In genomic region chr2:231460862-231461240, GRCh38 we compare ENCODE assay signal across 8 cellular contexts. TPM values are rescaled to one million over a fixed set of nuclear protein-coding genes. Genes with fewer than 3 reads are reported as not detected.
DNase-seq lines count a peak whose midpoint lies in the region; ATAC-seq, FAIRE-seq and TF ChIP-seq lines count a peak whose summit lies in the region.
"Not testable (repeated sequence)": the region's sequence is repeated elsewhere in the genome, so short reads cannot be mapped to it uniquely, and the experiment has no call there.

No MANE protein-coding gene starts in this region.

- H3K4me1 Mint-ChIP-seq in T-cell (peaks cover 53 to 61% (median 59%) of the 10 kb centered on the region in 3 donors), astrocyte (ENCODE audit: low read depth, unreplicated experiment) (peaks cover 18% of the 10 kb centered on the region), memory B cell (peaks cover 29% of the 10 kb centered on the region)
- peaks cover 61% of the 10 kb centered on the region for H3K4me1 Mint-ChIP-seq in activated CD8-positive, alpha-beta T cell treated with anti-CD3 and anti-CD28 coated beads for 36 hours (ENCODE audit: low read depth)
- H3K4me1 Mint-ChIP-seq in activated T-helper 2 cell treated with anti-CD3 and anti-CD28 coated beads, Interferon-gamma antibody, Interleukin-2, Interleukin-4, amounts not matched to agents 10 μg/mL and 5 μg/mL and 100 μg/mL, durations not matched to agents 14 hours and 24 hours and 36 hours (ENCODE audit: low read depth): peaks cover 42% of the 10 kb centered on the region
- H3K4me1 Mint-ChIP-seq in stimulated activated effector memory CD8-positive, alpha-beta T cell treated with anti-CD3 and anti-CD28 coated beads, Interleukin-12 subunit alpha, Interleukin-12 subunit beta, amount 100 ng/mL, for 72 hours: peaks cover 66% of the 10 kb centered on the region

- H3K27ac Mint-ChIP-seq in T-cell (peak overlapping the region in 1 of 2 donors; percentile 26), memory B cell (peak overlapping the region; percentile 82)
- H3K27ac Mint-ChIP-seq in activated CD8-positive, alpha-beta T cell treated with anti-CD3 and anti-CD28 coated beads for 36 hours: peak overlapping the region; percentile 72
- peak overlapping the region; percentile 2 for H3K27ac Mint-ChIP-seq in activated T-helper 2 cell treated with anti-CD3 and anti-CD28 coated beads, Interferon-gamma antibody, Interleukin-2, Interleukin-4, amounts not matched to agents 10 μg/mL and 5 μg/mL and 100 μg/mL, durations not matched to agents 14 hours and 24 hours and 36 hours
- H3K27ac Mint-ChIP-seq in astrocyte (ENCODE audit: unreplicated experiment): not testable (repeated sequence)
- peak overlapping the region; percentile 100 for H3K27ac Mint-ChIP-seq in stimulated activated effector memory CD8-positive, alpha-beta T cell treated with anti-CD3 and anti-CD28 coated beads, Interleukin-12 subunit alpha, Interleukin-12 subunit beta, amount 100 ng/mL, for 72 hours

- peaks cover 53% of the 10 kb centered on the region for H3F3A ChIP-seq in GM23248 (ENCODE audit: insufficient read depth)

- intact Hi-C loops in activated CD8-positive, alpha-beta T cell treated with anti-CD3 and anti-CD28 coated beads for 36 hours (cut with micrococcal nuclease): loop anchor here (5.0 kb wide), 1 partner anchor 246 kb away; the partner anchor contains the start of gene PTMA
- intact Hi-C loops in activated T-helper 2 cell treated with anti-CD3 and anti-CD28 coated beads, Interferon-gamma antibody, Interleukin-2, Interleukin-4, amounts not matched to agents 10 μg/mL and 5 μg/mL and 100 μg/mL, durations not matched to agents 14 hours and 24 hours and 36 hours (cut with micrococcal nuclease): loop anchor here (5.0 kb wide), 1 partner anchor 321 kb away; the partner anchor contains the start of gene PDE6D

- in situ Hi-C loops in GM23248 (cut with MboI): not testable (repeated sequence)

- CTCF ChIA-PET in T-cell (lab: Charles Lee): interaction anchor here (0.6 to 0.7 kb wide), 2 partner anchors 10 to 22 kb away, joined by 3 to 5 read pairs; no protein-coding TSS in a partner anchor
- CTCF ChIA-PET in activated CD8-positive, alpha-beta T cell treated with anti-CD3 and anti-CD28 coated beads for 36 hours (lab: Charles Lee): interaction anchor here (1.3 to 1.5 kb wide), 2 partner anchors 9 to 22 kb away, joined by 4 to 6 read pairs; no protein-coding TSS in a partner anchor

- POLR2A ChIA-PET in T-cell (lab: Charles Lee): interaction anchor here in 1 of 2 donors (0.7 to 0.9 kb wide), 3 partner anchors 9 to 237 kb away, joined by 3 to 4 read pairs (median 3); no protein-coding TSS in a partner anchor
- POLR2A ChIA-PET in activated CD8-positive, alpha-beta T cell treated with anti-CD3 and anti-CD28 coated beads for 36 hours (lab: Charles Lee): interaction anchor here (1.3 to 11.6 kb wide), 7 partner anchors 7 to 251 kb away, joined by 3 to 290 read pairs (median 44); partner anchors contain the start of gene PTMA

- H3K27me3 Mint-ChIP-seq in T-cell; activated CD8-positive, alpha-beta T cell treated with anti-CD3 and anti-CD28 coated beads for 36 hours; activated T-helper 2 cell treated with anti-CD3 and anti-CD28 coated beads, Interferon-gamma antibody, Interleukin-2, Interleukin-4, amounts not matched to agents 10 μg/mL and 5 μg/mL and 100 μg/mL, durations not matched to agents 14 hours and 24 hours and 36 hours (ENCODE audit: low read depth); astrocyte (ENCODE audit: low read depth, unreplicated experiment); memory B cell: not testable (repeated sequence)

- FAIRE-seq in astrocyte (lab: Jason Lieb, UNC): not testable (repeated sequence)

- not testable (repeated sequence) for ATAC-seq in T-cell (replicated peaks in 1 of 4); activated CD8-positive, alpha-beta T cell treated with anti-CD3 and anti-CD28 coated beads for 36 hours; memory B cell (ENCODE audit: low read depth); stimulated activated effector memory CD8-positive, alpha-beta T cell treated with anti-CD3 and anti-CD28 coated beads, Interleukin-12 subunit alpha, Interleukin-12 subunit beta, amount 100 ng/mL, for 72 hours

- 85 to 91% methylated on average over 10 of the region's 10 CpGs for WGBS in GM23248 (ENCODE audit: low coverage in 1 of 2, low lambda C conversion rate in 2 of 2, missing lambda C conversion rate in 2 of 2), 2 experiments

- peaks cover 40% of the 10 kb centered on the region for H3K4me1 ChIP-seq in BLaER1
- H3K4me1 ChIP-seq in GM23248 (ENCODE audit: insufficient read depth): peaks cover 11% of the 10 kb centered on the region; the same call in 1 of the 2 replicates
- H3K4me1 ChIP-seq in astrocyte (ENCODE audit: insufficient read depth, low read length): peaks cover 15% of the 10 kb centered on the region

- H3K36me3 ChIP-seq in BLaER1: peaks cover 75% of the 10 kb centered on the region
- H3K36me3 ChIP-seq in GM23248 (ENCODE audit: low read depth): peaks cover 74% of the 10 kb centered on the region
- H3K36me3 ChIP-seq in astrocyte (ENCODE audit: insufficient read depth, low read length): peaks cover 68% of the 10 kb centered on the region

- H3K9me3 ChIP-seq in BLaER1; GM23248 (ENCODE audit: low read depth); astrocyte (ENCODE audit: insufficient read depth, low read depth, low read length): not testable (repeated sequence)

- H4K20me1 ChIP-seq in BLaER1: peaks cover 84% of the 10 kb centered on the region
- H4K20me1 ChIP-seq in GM23248 (ENCODE audit: insufficient read depth): not testable (repeated sequence)
- H4K20me1 ChIP-seq in astrocyte (ENCODE audit: insufficient read depth, low read length): peaks cover 83% of the 10 kb centered on the region

- not testable (repeated sequence) for H3K4me3 ChIP-seq in BLaER1; GM23248; astrocyte (ENCODE audit: insufficient read depth, low read depth, low read length)

- H2AFZ ChIP-seq in GM23248; astrocyte (ENCODE audit: low read depth, low read length): not testable (repeated sequence)

- H3K36me3 Mint-ChIP-seq in T-cell: peaks cover 69% of the 10 kb centered on the region
- H3K36me3 Mint-ChIP-seq in activated CD8-positive, alpha-beta T cell treated with anti-CD3 and anti-CD28 coated beads for 36 hours (ENCODE audit: low read depth): peaks cover 82% of the 10 kb centered on the region
- H3K36me3 Mint-ChIP-seq in activated T-helper 2 cell treated with anti-CD3 and anti-CD28 coated beads, Interferon-gamma antibody, Interleukin-2, Interleukin-4, amounts not matched to agents 10 μg/mL and 5 μg/mL and 100 μg/mL, durations not matched to agents 14 hours and 24 hours and 36 hours (ENCODE audit: low read depth): peaks cover 77% of the 10 kb centered on the region
- H3K36me3 Mint-ChIP-seq in astrocyte (ENCODE audit: low read depth, unreplicated experiment): peaks cover 21% of the 10 kb centered on the region
- H3K36me3 Mint-ChIP-seq in memory B cell: peaks cover 45% of the 10 kb centered on the region
- peaks cover 88% of the 10 kb centered on the region for H3K36me3 Mint-ChIP-seq in stimulated activated effector memory CD8-positive, alpha-beta T cell treated with anti-CD3 and anti-CD28 coated beads, Interleukin-12 subunit alpha, Interleukin-12 subunit beta, amount 100 ng/mL, for 72 hours

- not testable (repeated sequence) for TF ChIP-seq CTCF in activated CD8-positive, alpha-beta T cell treated with anti-CD3 and anti-CD28 coated beads for 36 hours (IDR thresholded peaks at IDR 0.05); astrocyte (IDR thresholded peaks at IDR 0.05; ENCODE audit: insufficient read depth, low read depth, low read length)

- not testable (repeated sequence) for DNase-seq in GM23248; T-cell; activated CD8-positive, alpha-beta T cell treated with anti-CD3 and anti-CD28 coated beads for 36 hours; activated T-helper 2 cell treated with anti-CD3 and anti-CD28 coated beads, Interferon-gamma antibody, Interleukin-2, Interleukin-4, amounts not matched to agents 10 μg/mL and 5 μg/mL and 100 μg/mL, durations not matched to agents 14 hours and 24 hours and 36 hours (ENCODE audit: low spot score); astrocyte (ENCODE audit: low read depth); memory B cell (ENCODE audit: low spot score in 2 of 2); stimulated activated effector memory CD8-positive, alpha-beta T cell treated with anti-CD3 and anti-CD28 coated beads, Interleukin-12 subunit alpha, Interleukin-12 subunit beta, amount 100 ng/mL, for 72 hours (ENCODE audit: low spot score in 2 of 2)

- H3K79me2 ChIP-seq in GM23248 (ENCODE audit: insufficient read depth): peaks cover 75% of the 10 kb centered on the region
- H3K79me2 ChIP-seq in astrocyte (ENCODE audit: insufficient read depth, low read length): peaks cover 84% of the 10 kb centered on the region

- not testable (repeated sequence) for H3K27me3 ChIP-seq in BLaER1; GM23248 (replicated peaks; ENCODE audit: insufficient read depth); astrocyte (ENCODE audit: insufficient read depth, low read length)

- H3K9ac ChIP-seq in BLaER1: peak overlapping the region; percentile 30; the same call in 1 of the 2 replicates
- 0 out of 2 replicates have a peak overlapping the region, but pooled peaks have one; percentile 4 for H3K9ac ChIP-seq in GM23248
- peak overlapping the region; percentile 0 for H3K9ac ChIP-seq in astrocyte (ENCODE audit: low read length)

- peak overlapping the region; percentile 18; the same call in 1 of the 2 replicates for H3K4me2 ChIP-seq in BLaER1
- not testable (repeated sequence) for H3K4me2 ChIP-seq in GM23248 (ENCODE audit: unreplicated experiment); astrocyte (ENCODE audit: low read length)

- H3K9me3 Mint-ChIP-seq in T-cell; activated CD8-positive, alpha-beta T cell treated with anti-CD3 and anti-CD28 coated beads for 36 hours; activated T-helper 2 cell treated with anti-CD3 and anti-CD28 coated beads, Interferon-gamma antibody, Interleukin-2, Interleukin-4, amounts not matched to agents 10 μg/mL and 5 μg/mL and 100 μg/mL, durations not matched to agents 14 hours and 24 hours and 36 hours; astrocyte (ENCODE audit: unreplicated experiment); memory B cell; stimulated activated effector memory CD8-positive, alpha-beta T cell treated with anti-CD3 and anti-CD28 coated beads, Interleukin-12 subunit alpha, Interleukin-12 subunit beta, amount 100 ng/mL, for 72 hours: not testable (repeated sequence)

- peak overlapping the region in 2 of 3 donors; percentile 1 to 97 for H3K4me3 Mint-ChIP-seq in T-cell
- H3K4me3 Mint-ChIP-seq in activated CD8-positive, alpha-beta T cell treated with anti-CD3 and anti-CD28 coated beads for 36 hours: peak overlapping the region; percentile 66
- H3K4me3 Mint-ChIP-seq in activated T-helper 2 cell treated with anti-CD3 and anti-CD28 coated beads, Interferon-gamma antibody, Interleukin-2, Interleukin-4, amounts not matched to agents 10 μg/mL and 5 μg/mL and 100 μg/mL, durations not matched to agents 14 hours and 24 hours and 36 hours (ENCODE audit: low read depth): peak overlapping the region; percentile 48
- H3K4me3 Mint-ChIP-seq in astrocyte (ENCODE audit: unreplicated experiment); memory B cell: not testable (repeated sequence)
- H3K4me3 Mint-ChIP-seq in stimulated activated effector memory CD8-positive, alpha-beta T cell treated with anti-CD3 and anti-CD28 coated beads, Interleukin-12 subunit alpha, Interleukin-12 subunit beta, amount 100 ng/mL, for 72 hours: peak overlapping the region; percentile 90

- H3K27ac ChIP-seq in BLaER1; GM23248; astrocyte (ENCODE audit: low read depth, low read length): not testable (repeated sequence)

- not testable (repeated sequence) for H3K9me2 ChIP-seq in GM23248 (ENCODE audit: insufficient read depth)

RNA-seq across cellular contexts. Expression of gene NCL, which starts 3.4 kb away (rescaled TPM):
- 113 and 147 TPM in 2 replicates for total RNA-seq in GM23248 (2014; rRNA removed; shearing (Covaris generic))
- polyA plus RNA-seq in GM23248 (2016; fragmentation: Nextera tagmentation; extraction: Ambion mirVana): 412 and 430 TPM in 2 replicates
- total RNA-seq in T-cell: 100 to 1,000 TPM; 358 to 468 (median 397) TPM
- total RNA-seq in activated CD8-positive, alpha-beta T cell treated with anti-CD3 and anti-CD28 coated beads for 36 hours: 1,000 to 10,000 TPM; 1,312 to 1,361 TPM
- 1,292 and 1,329 TPM in 2 replicates for total RNA-seq in activated T-helper 2 cell treated with anti-CD3 and anti-CD28 coated beads, Interferon-gamma antibody, Interleukin-2, Interleukin-4, amounts not matched to agents 10 μg/mL and 5 μg/mL and 100 μg/mL, durations not matched to agents 14 hours and 24 hours and 36 hours
- 562 and 603 TPM in 2 replicates for total RNA-seq in astrocyte
